In the genomic region with DNA sequence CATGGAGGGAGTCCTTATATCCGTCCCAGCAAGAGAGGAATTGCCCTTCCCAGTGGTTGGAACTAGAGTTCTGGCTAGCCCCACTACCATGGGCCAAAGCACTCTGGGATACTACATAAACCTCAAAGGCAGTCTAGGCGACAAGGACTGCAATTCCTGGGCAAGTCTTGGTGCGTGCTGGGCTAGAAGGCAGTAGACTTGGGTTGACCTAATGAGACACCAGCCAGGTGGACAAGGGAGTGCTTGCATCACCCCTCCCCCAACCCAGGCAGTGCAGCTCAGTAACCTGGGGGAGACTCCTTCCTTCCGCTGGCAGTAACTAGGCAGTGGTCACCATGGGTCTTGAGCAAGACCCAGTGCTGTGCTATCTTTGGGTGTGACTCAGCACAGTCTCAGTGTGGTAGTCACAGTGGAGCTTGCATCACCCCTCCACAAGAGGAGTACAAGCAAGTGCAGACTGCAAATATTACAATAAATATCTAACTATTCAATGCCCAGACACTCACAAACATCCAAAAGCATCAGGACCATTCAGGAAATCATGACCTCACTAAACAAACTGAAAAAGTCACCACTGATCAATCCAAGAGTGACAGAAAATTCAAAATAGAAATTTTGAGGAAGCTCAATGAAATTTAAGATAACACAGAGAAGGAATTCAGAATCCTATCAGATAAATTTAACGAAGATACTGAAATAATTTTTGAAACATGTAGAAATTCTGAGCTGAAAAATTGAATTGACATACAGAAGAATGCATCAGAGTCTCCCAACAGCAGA, we compare ENCODE assay signal across 1 cellular context.
TF ChIP-seq lines count a peak whose summit lies in the region.

No MANE protein-coding gene starts in this region.

TF ChIP-seq in K562, 482 proteins besides CTCF, POLR2A, EP300 and RAD21 (continued from another document and continues in another):
- TF ChIP-seq ZNF699 (CRISPR knock-in tag; IDR thresholded peaks at IDR 0.05; ENCODE audit: insufficient replicate concordance): no peak
- no peak for TF ChIP-seq HNRNPK (IDR thresholded peaks at IDR 0.05; ENCODE audit: low read depth, low read length, poor library complexity, severe bottlenecking)
- TF ChIP-seq, protein P1, sequence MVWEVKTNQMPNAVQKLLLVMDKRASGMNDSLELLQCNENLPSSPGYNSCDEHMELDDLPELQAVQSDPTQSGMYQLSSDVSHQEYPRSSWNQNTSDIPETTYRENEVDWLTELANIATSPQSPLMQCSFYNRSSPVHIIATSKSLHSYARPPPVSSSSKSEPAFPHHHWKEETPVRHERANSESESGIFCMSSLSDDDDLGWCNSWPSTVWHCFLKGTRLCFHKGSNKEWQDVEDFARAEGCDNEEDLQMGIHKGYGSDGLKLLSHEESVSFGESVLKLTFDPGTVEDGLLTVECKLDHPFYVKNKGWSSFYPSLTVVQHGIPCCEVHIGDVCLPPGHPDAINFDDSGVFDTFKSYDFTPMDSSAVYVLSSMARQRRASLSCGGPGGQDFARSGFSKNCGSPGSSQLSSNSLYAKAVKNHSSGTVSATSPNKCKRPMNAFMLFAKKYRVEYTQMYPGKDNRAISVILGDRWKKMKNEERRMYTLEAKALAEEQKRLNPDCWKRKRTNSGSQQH (CRISPR knock-in tag; IDR thresholded peaks at IDR 0.05): peak; percentile 11; the same call in 1 of the 2 replicates
- TF ChIP-seq ZFX (CRISPR knock-in tag; IDR thresholded peaks at IDR 0.05): no peak
- no peak for TF ChIP-seq ZNF668 (CRISPR knock-in tag; IDR thresholded peaks at IDR 0.05)
- no peak for TF ChIP-seq U2AF1 (optimal IDR thresholded peaks at IDR 0.05; ENCODE audit: low read depth, low read length)
- TF ChIP-seq, protein P2, sequence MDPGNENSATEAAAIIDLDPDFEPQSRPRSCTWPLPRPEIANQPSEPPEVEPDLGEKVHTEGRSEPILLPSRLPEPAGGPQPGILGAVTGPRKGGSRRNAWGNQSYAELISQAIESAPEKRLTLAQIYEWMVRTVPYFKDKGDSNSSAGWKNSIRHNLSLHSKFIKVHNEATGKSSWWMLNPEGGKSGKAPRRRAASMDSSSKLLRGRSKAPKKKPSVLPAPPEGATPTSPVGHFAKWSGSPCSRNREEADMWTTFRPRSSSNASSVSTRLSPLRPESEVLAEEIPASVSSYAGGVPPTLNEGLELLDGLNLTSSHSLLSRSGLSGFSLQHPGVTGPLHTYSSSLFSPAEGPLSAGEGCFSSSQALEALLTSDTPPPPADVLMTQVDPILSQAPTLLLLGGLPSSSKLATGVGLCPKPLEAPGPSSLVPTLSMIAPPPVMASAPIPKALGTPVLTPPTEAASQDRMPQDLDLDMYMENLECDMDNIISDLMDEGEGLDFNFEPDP (CRISPR knock-in tag; IDR thresholded peaks at IDR 0.05): no peak
- TF ChIP-seq YY1 (IDR thresholded peaks at IDR 0.05; ENCODE audit: borderline replicate concordance in 1 of 3, control insufficient read depth in 1 of 3, extremely low read depth in 1 of 3, insufficient read depth in 3 of 3, insufficient read length in 1 of 3, insufficient replicate concordance in 2 of 3, low read depth in 1 of 3, low read length in 2 of 3): peak in 1 of 3 experiments; percentile 53
- no peak for TF ChIP-seq XRCC5 (IDR thresholded peaks at IDR 0.05; ENCODE audit: low read depth, low read length)
- peak; percentile 84; the same call in 1 of the 2 replicates for TF ChIP-seq CBX1 (IDR thresholded peaks at IDR 0.05; ENCODE audit: low read depth)
- TF ChIP-seq SMAD4 (CRISPR knock-in tag; conservative IDR thresholded peaks at IDR 0.05): peak; percentile 95
- no peak for TF ChIP-seq NCOA4 (IDR thresholded peaks at IDR 0.05; ENCODE audit: partially characterized antibody)
- no peak for TF ChIP-seq IRF2 (CRISPR knock-in tag; IDR thresholded peaks at IDR 0.05)
- TF ChIP-seq TCFL5 (CRISPR knock-in tag; conservative IDR thresholded peaks at IDR 0.05): no peak; the same call in 1 of the 2 replicates
- peak; percentile 77 for TF ChIP-seq CBFA2T3 (IDR thresholded peaks at IDR 0.05)
- TF ChIP-seq, protein P3, sequence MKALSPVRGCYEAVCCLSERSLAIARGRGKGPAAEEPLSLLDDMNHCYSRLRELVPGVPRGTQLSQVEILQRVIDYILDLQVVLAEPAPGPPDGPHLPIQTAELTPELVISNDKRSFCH (CRISPR knock-in tag; IDR thresholded peaks at IDR 0.05): no peak
- TF ChIP-seq, protein P3 (tag; IDR thresholded peaks at IDR 0.05): no peak
- TF ChIP-seq GATAD2A (IDR thresholded peaks at IDR 0.05): peak; percentile 71; the same call in 1 of the 2 replicates
- no peak for TF ChIP-seq SMARCB1 (IDR thresholded peaks at IDR 0.05; ENCODE audit: insufficient read length, low read depth)
- TF ChIP-seq FOXK2 (conservative IDR thresholded peaks at IDR 0.05 in 1 of 2, IDR thresholded peaks at IDR 0.05 in 1 of 2; ENCODE audit: low read depth in 2 of 2): peak; percentile 19 to 38; a peak in 2 of 4 replicates
- TF ChIP-seq ZNF263 (CRISPR knock-in tag; IDR thresholded peaks at IDR 0.05; ENCODE audit: borderline replicate concordance): no peak
- TF ChIP-seq, protein P4, sequence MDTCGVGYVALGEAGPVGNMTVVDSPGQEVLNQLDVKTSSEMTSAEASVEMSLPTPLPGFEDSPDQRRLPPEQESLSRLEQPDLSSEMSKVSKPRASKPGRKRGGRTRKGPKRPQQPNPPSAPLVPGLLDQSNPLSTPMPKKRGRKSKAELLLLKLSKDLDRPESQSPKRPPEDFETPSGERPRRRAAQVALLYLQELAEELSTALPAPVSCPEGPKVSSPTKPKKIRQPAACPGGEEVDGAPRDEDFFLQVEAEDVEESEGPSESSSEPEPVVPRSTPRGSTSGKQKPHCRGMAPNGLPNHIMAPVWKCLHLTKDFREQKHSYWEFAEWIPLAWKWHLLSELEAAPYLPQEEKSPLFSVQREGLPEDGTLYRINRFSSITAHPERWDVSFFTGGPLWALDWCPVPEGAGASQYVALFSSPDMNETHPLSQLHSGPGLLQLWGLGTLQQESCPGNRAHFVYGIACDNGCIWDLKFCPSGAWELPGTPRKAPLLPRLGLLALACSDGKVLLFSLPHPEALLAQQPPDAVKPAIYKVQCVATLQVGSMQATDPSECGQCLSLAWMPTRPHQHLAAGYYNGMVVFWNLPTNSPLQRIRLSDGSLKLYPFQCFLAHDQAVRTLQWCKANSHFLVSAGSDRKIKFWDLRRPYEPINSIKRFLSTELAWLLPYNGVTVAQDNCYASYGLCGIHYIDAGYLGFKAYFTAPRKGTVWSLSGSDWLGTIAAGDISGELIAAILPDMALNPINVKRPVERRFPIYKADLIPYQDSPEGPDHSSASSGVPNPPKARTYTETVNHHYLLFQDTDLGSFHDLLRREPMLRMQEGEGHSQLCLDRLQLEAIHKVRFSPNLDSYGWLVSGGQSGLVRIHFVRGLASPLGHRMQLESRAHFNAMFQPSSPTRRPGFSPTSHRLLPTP (IDR thresholded peaks at IDR 0.05; ENCODE audit: borderline replicate concordance, extremely low read depth, insufficient read length): no peak
- TF ChIP-seq, protein P5, sequence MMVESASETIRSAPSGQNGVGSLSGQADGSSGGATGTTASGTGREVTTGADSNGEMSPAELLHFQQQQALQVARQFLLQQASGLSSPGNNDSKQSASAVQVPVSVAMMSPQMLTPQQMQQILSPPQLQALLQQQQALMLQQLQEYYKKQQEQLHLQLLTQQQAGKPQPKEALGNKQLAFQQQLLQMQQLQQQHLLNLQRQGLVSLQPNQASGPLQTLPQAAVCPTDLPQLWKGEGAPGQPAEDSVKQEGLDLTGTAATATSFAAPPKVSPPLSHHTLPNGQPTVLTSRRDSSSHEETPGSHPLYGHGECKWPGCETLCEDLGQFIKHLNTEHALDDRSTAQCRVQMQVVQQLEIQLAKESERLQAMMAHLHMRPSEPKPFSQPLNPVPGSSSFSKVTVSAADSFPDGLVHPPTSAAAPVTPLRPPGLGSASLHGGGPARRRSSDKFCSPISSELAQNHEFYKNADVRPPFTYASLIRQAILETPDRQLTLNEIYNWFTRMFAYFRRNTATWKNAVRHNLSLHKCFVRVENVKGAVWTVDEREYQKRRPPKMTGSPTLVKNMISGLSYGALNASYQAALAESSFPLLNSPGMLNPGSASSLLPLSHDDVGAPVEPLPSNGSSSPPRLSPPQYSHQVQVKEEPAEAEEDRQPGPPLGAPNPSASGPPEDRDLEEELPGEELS (CRISPR knock-in tag; IDR thresholded peaks at IDR 0.05; ENCODE audit: borderline replicate concordance): no peak
- TF ChIP-seq MYBL2 (IDR thresholded peaks at IDR 0.05; ENCODE audit: low read depth): no peak
- no peak for TF ChIP-seq MYBL2 (CRISPR knock-in tag; IDR thresholded peaks at IDR 0.05; ENCODE audit: borderline replicate concordance)
- TF ChIP-seq CREM (IDR thresholded peaks at IDR 0.05; ENCODE audit: low read depth): peak; percentile 80
- no peak for TF ChIP-seq ESRRB (CRISPR knock-in tag; IDR thresholded peaks at IDR 0.05; ENCODE audit: borderline replicate concordance)
- TF ChIP-seq ZNF507 (tag; conservative IDR thresholded peaks at IDR 0.05): no peak
- peak; percentile 15 to 91; a peak in 2 of 4 replicates for TF ChIP-seq ARNT (IDR thresholded peaks at IDR 0.05)
- peak; percentile 38; the same call in 1 of the 2 replicates for TF ChIP-seq ZSCAN32 (CRISPR knock-in tag; IDR thresholded peaks at IDR 0.05)
- TF ChIP-seq ZNF695 (CRISPR knock-in tag; IDR thresholded peaks at IDR 0.05): no peak
- TF ChIP-seq ZNF143 (CRISPR knock-in tag; IDR thresholded peaks at IDR 0.05): no peak
- no peak for TF ChIP-seq CAMTA2 (CRISPR knock-in tag; conservative IDR thresholded peaks at IDR 0.05)
- no peak for TF ChIP-seq ZNF780A (CRISPR knock-in tag; IDR thresholded peaks at IDR 0.05)
- TF ChIP-seq, protein P6, sequence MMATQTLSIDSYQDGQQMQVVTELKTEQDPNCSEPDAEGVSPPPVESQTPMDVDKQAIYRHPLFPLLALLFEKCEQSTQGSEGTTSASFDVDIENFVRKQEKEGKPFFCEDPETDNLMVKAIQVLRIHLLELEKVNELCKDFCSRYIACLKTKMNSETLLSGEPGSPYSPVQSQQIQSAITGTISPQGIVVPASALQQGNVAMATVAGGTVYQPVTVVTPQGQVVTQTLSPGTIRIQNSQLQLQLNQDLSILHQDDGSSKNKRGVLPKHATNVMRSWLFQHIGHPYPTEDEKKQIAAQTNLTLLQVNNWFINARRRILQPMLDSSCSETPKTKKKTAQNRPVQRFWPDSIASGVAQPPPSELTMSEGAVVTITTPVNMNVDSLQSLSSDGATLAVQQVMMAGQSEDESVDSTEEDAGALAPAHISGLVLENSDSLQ (IDR thresholded peaks at IDR 0.05): 0 out of 2 replicates have a peak, but pooled peaks have one; percentile 24
- TF ChIP-seq, protein P7, sequence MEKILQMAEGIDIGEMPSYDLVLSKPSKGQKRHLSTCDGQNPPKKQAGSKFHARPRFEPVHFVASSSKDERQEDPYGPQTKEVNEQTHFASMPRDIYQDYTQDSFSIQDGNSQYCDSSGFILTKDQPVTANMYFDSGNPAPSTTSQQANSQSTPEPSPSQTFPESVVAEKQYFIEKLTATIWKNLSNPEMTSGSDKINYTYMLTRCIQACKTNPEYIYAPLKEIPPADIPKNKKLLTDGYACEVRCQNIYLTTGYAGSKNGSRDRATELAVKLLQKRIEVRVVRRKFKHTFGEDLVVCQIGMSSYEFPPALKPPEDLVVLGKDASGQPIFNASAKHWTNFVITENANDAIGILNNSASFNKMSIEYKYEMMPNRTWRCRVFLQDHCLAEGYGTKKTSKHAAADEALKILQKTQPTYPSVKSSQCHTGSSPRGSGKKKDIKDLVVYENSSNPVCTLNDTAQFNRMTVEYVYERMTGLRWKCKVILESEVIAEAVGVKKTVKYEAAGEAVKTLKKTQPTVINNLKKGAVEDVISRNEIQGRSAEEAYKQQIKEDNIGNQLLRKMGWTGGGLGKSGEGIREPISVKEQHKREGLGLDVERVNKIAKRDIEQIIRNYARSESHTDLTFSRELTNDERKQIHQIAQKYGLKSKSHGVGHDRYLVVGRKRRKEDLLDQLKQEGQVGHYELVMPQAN (IDR thresholded peaks at IDR 0.05; ENCODE audit: borderline replicate concordance): no peak
- TF ChIP-seq, protein P8, sequence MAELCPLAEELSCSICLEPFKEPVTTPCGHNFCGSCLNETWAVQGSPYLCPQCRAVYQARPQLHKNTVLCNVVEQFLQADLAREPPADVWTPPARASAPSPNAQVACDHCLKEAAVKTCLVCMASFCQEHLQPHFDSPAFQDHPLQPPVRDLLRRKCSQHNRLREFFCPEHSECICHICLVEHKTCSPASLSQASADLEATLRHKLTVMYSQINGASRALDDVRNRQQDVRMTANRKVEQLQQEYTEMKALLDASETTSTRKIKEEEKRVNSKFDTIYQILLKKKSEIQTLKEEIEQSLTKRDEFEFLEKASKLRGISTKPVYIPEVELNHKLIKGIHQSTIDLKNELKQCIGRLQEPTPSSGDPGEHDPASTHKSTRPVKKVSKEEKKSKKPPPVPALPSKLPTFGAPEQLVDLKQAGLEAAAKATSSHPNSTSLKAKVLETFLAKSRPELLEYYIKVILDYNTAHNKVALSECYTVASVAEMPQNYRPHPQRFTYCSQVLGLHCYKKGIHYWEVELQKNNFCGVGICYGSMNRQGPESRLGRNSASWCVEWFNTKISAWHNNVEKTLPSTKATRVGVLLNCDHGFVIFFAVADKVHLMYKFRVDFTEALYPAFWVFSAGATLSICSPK (IDR thresholded peaks at IDR 0.05; ENCODE audit: borderline replicate concordance): no peak
- peak; percentile 72; the same call in 1 of the 2 replicates for TF ChIP-seq HDAC2 (IDR thresholded peaks at IDR 0.05)
- TF ChIP-seq, protein P9, sequence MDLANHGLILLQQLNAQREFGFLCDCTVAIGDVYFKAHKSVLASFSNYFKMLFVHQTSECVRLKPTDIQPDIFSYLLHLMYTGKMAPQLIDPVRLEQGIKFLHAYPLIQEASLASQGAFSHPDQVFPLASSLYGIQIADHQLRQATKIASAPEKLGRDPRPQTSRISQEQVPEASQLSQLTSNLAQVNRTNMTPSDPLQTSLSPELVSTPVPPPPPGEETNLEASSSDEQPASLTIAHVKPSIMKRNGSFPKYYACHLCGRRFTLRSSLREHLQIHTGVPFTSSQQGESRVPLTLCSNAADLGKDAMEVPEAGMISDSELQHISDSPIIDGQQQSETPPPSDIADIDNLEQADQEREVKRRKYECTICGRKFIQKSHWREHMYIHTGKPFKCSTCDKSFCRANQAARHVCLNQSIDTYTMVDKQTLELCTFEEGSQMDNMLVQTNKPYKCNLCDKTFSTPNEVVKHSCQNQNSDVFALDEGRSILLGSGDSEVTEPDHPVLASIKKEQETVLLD (IDR thresholded peaks at IDR 0.05): peak; percentile 65; the same call in 1 of the 2 replicates
- peak; percentile 71; the same call in 1 of the 2 replicates for TF ChIP-seq ZNF311 (CRISPR knock-in tag; IDR thresholded peaks at IDR 0.05)
